3 cellular contexts compared by ENCODE assay signal in genomic region chr22:21793716-21794115, GRCh38. TPM values are rescaled to one million over a fixed set of nuclear protein-coding genes. Genes with fewer than 3 reads are reported as not detected.
DNase-seq lines count a peak whose midpoint lies in the region; ATAC-seq, FAIRE-seq and TF ChIP-seq lines count a peak whose summit lies in the region.
"Not testable (repeated sequence)": the region's sequence is repeated elsewhere in the genome, so short reads cannot be mapped to it uniquely, and the experiment has no call there.

No MANE protein-coding gene starts in this region.

- not testable (repeated sequence) for TF ChIP-seq EP300 in K562 (IDR thresholded peaks at IDR 0.05; ENCODE audit: low read length)

- H3K27ac ChIP-seq in K562 (ENCODE audit: extremely low read depth, low read depth, low read length); right atrium auricular region: not testable (repeated sequence)

- intact Hi-C loops in K562 (cut with micrococcal nuclease), result loop anchor here (5.0 kb wide), 1 partner anchor 81 kb away; no protein-coding TSS in a partner anchor

- H3K36me3 ChIP-seq in K562 (ENCODE audit: control insufficient read depth, insufficient read depth, low read length) (peaks cover 80% of the 10 kb centered on the region), right atrium auricular region (peaks cover 32% of the 10 kb centered on the region)

- not testable (repeated sequence) for H3K4me3 ChIP-seq in K562, right atrium auricular region

- peak; percentile 32 for DNase-seq in activated CD8-positive, alpha-beta memory T cell treated with anti-CD3 and anti-CD28 coated beads for 24 hours
- not testable (repeated sequence) for DNase-seq in K562 (ENCODE audit: extremely low read depth in 1 of 4, low spot score in 3 of 4)
- peak; percentile 56 for DNase-seq in right atrium auricular region (ENCODE audit: low spot score)

- H2AFZ ChIP-seq in K562 (ENCODE audit: low read depth, low read length), result not testable (repeated sequence)

- H3K4me1 ChIP-seq in K562 (replicated peaks in 1 of 2; ENCODE audit: control insufficient read depth in 2 of 2, insufficient read depth in 2 of 2, low read length in 2 of 2), result peaks cover 0 to 11% of the 10 kb centered on the region in 2 experiments; a peak in 3 of 5 replicates
- peaks cover 0 to 21% of the 10 kb centered on the region in 2 donors for H3K4me1 ChIP-seq in right atrium auricular region

- CTCF ChIA-PET in K562 (lab: Yijun Ruan, JAX; ENCODE audit: low intra/inter-chr PET ratio), result not testable (repeated sequence)

- H3K27me3 ChIP-seq in K562 (ENCODE audit: control insufficient read depth in 2 of 2, insufficient read depth in 2 of 2, low read length in 2 of 2); right atrium auricular region: not testable (repeated sequence)

- H4K20me1 ChIP-seq in K562 (replicated peaks; ENCODE audit: control insufficient read depth, insufficient read depth, low read length), result peaks cover 16% of the 10 kb centered on the region

- H3K4me2 ChIP-seq in K562 (ENCODE audit: insufficient read depth, low read length), result not testable (repeated sequence)

- POLR2A ChIA-PET in K562 (lab: Yijun Ruan, JAX), result interaction anchor here (0.9 to 1.1 kb wide), 3 partner anchors 15 to 62 kb away, joined by 3 to 5 read pairs (median 3); no protein-coding TSS in a partner anchor

- H3K9me3 ChIP-seq in K562 (replicated peaks; ENCODE audit: control insufficient read depth, insufficient read depth, low read depth, low read length); right atrium auricular region: not testable (repeated sequence)

- 95% methylated on average over 10 of the region's 10 CpGs for WGBS in K562 (ENCODE audit: insufficient coverage, low coverage, missing lambda C conversion rate)

- TF ChIP-seq RAD21 in K562 (CRISPR knock-in tag; conservative IDR thresholded peaks at IDR 0.05 in 1 of 2, IDR thresholded peaks at IDR 0.05 in 1 of 2), result not testable (repeated sequence)

- FAIRE-seq in K562 (lab: Jason Lieb, UNC), result not testable (repeated sequence)

- H3K79me2 ChIP-seq in K562 (ENCODE audit: control insufficient read depth, insufficient read depth, low read length), result not testable (repeated sequence)

- TF ChIP-seq POLR2A in K562 (conservative IDR thresholded peaks at IDR 0.05), result not testable (repeated sequence)

- BruUV-seq in K562 (replicated peaks; lab: Mats Ljungman, UMichigan), result not testable (repeated sequence)

- not testable (repeated sequence) for ATAC-seq in K562

- H3K9me1 ChIP-seq in K562 (ENCODE audit: control insufficient read depth, insufficient read depth, low read length), result peaks cover 12% of the 10 kb centered on the region

- in situ Hi-C loops in K562 (cut with MboI), result not testable (repeated sequence)

- H3K9ac ChIP-seq in K562 (ENCODE audit: insufficient read depth in 1 of 2, low read depth in 2 of 2, low read length in 2 of 2), result not testable (repeated sequence)

- TF ChIP-seq CTCF in K562 (IDR thresholded peaks at IDR 0.05 in 2 of 3, conservative IDR thresholded peaks at IDR 0.05 in 1 of 3; ENCODE audit: insufficient read depth in 2 of 3, low read depth in 1 of 3, low read length in 3 of 3); right atrium auricular region (IDR thresholded peaks at IDR 0.05): not testable (repeated sequence)

TF ChIP-seq in K562, 482 proteins besides CTCF, POLR2A, EP300 and RAD21:
- peak; percentile 44 for TF ChIP-seq RBM22 (IDR thresholded peaks at IDR 0.05; ENCODE audit: low read depth, low read length, poor library complexity, severe bottlenecking)
- TF ChIP-seq GABPB2 (CRISPR knock-in tag; conservative IDR thresholded peaks at IDR 0.05), result 0 out of 2 replicates have a peak, but pooled peaks have one; percentile 39

RNA-seq across cellular contexts. Expression of gene YPEL1, which starts 58.1 kb away (rescaled TPM):
- 4.4 and 6.2 TPM in 2 replicates for total RNA-seq in K562 (2011; cell fraction: chromatin; rRNA removed; ENCODE audit: low replicate concordance)
- 3.0 TPM in 2 replicates for total RNA-seq in K562 (2011; cell fraction: nucleolus; rRNA removed)
- total RNA-seq in K562 (2011; cell fraction: nucleoplasm; rRNA removed), result 4.6 and 4.7 TPM in 2 replicates
- total RNA-seq in K562 (2014; rRNA removed) (0.18 and 0.49 TPM in 2 replicates), K562 (2014; rRNA removed; fragmentation: Illumina TruSeq; extraction: Trizol) (0.41 and 0.47 TPM in 2 replicates), K562 (2015; rRNA removed; fragmentation: Illumina TruSeq; extraction: Trizol) (0.15 and 0.25 TPM in 2 replicates), K562 (2021) (0.53 and 0.54 TPM in 2 replicates), right atrium auricular region (10 to 100 TPM in 1 of 2 donors, 1 to 10 TPM in 1; 5.0 to 11.5 TPM)
- polyA plus RNA-seq in K562 (2011; rRNA removed) (2.2 and 2.4 TPM in 2 replicates), K562 (2014; fragmentation: Illumina TruSeq; extraction: Trizol) (0.46 TPM in 2 replicates), K562 (2014; fragmentation: Nextera tagmentation; extraction: Ambion mirVana) (under 1 TPM; 0.07 to 0.10 TPM), K562 (2014; rRNA removed) (0.36 and 1.7 TPM in 2 replicates)
- polyA plus RNA-seq in K562 (2011; cell fraction: cytosol; rRNA removed), result 0.63 and 1.4 TPM in 2 replicates
- 1.9 and 2.6 TPM in 2 replicates for polyA plus RNA-seq in K562 (2011; cell fraction: nucleus; rRNA removed)
- polyA plus RNA-seq in K562 (2012), result 0.59 and 4.0 TPM in 2 replicates
- polyA minus RNA-seq in K562 (2011; rRNA and poly(A)+ RNA removed), result 1.4 and 3.0 TPM in 2 replicates
- 0.46 and 0.67 TPM in 2 replicates for polyA minus RNA-seq in K562 (2011; cell fraction: cytosol; rRNA and poly(A)+ RNA removed)
- 0.67 and 1.00 TPM in 2 replicates for polyA minus RNA-seq in K562 (2011; cell fraction: nucleus; rRNA and poly(A)+ RNA removed)
